9 cellular contexts compared by ENCODE assay signal in genomic region chr20:32823737-32824588, GRCh38. TPM values are rescaled to one million over a fixed set of nuclear protein-coding genes. Genes with fewer than 3 reads are reported as not detected.
DNase-seq lines count a peak whose midpoint lies in the region; ATAC-seq and TF ChIP-seq lines count a peak whose summit lies in the region.
"Had no signal": no experiment of that assay in that cellular context is flagged by ENCODE, and none has a peak within 500 bp of the region (broad histone marks: within the 10 kb centered on the region; RNA-seq: fewer than 3 reads in every experiment).

No MANE protein-coding gene starts in this region.

- intact Hi-C loops in thyroid gland (cut with DNase I), result no loop called here

- H3K9me3 Mint-ChIP-seq in activated naive CD4-positive, alpha-beta T cell treated with anti-CD3 and anti-CD28 coated beads, Interleukin-2, amount 50 U/mL, for 24 hours, result no peaks in the 10 kb centered on the region

- peaks cover 64 to 71% of the 10 kb centered on the region in 2 donors for H3K4me1 ChIP-seq in thyroid gland

- H3K4me3 ChIP-seq in WERI-Rb-1 (ENCODE audit: low read depth, low read length) (peak overlapping the region; percentile 19), thyroid gland (replicated peaks in 1 of 3) (no peak overlapping the region)

- 76 to 83% methylated on average over 7 of the region's 7 CpGs for WGBS in thyroid gland, 2 donors

- TF ChIP-seq CTCF in WERI-Rb-1 (IDR thresholded peaks at IDR 0.05; ENCODE audit: low read depth, low read length) (no peak), thyroid gland (IDR thresholded peaks at IDR 0.05) (no peak)

- peaks cover 63% of the 10 kb centered on the region for H3K4me1 Mint-ChIP-seq in activated naive CD4-positive, alpha-beta T cell treated with anti-CD3 and anti-CD28 coated beads, Interleukin-2, amount 50 U/mL, for 24 hours

- TF ChIP-seq POLR2A in thyroid gland (IDR thresholded peaks at IDR 0.05), result no peak

- H3K27me3 Mint-ChIP-seq in activated naive CD4-positive, alpha-beta T cell treated with anti-CD3 and anti-CD28 coated beads, Interleukin-2, amount 50 U/mL, for 24 hours, result no peaks in the 10 kb centered on the region

- H3K27ac Mint-ChIP-seq in activated naive CD4-positive, alpha-beta T cell treated with anti-CD3 and anti-CD28 coated beads, Interleukin-2, amount 50 U/mL, for 24 hours, result peak overlapping the region; percentile 88

- H3K27me3 ChIP-seq in WERI-Rb-1 (ENCODE audit: insufficient read depth, low read depth, severe bottlenecking), result no peaks in the 10 kb centered on the region
- no peaks in the 10 kb centered on the region for H3K27me3 ChIP-seq in thyroid gland

- H3K27ac ChIP-seq in WERI-Rb-1 (peak overlapping the region; percentile 37), thyroid gland (peak overlapping the region; percentile 22 to 93 (median 78))

- peaks cover 9% of the 10 kb centered on the region for H3K36me3 Mint-ChIP-seq in activated naive CD4-positive, alpha-beta T cell treated with anti-CD3 and anti-CD28 coated beads, Interleukin-2, amount 50 U/mL, for 24 hours

- H3K9me3 ChIP-seq in WERI-Rb-1 (ENCODE audit: severe bottlenecking), result no peaks in the 10 kb centered on the region
- H3K9me3 ChIP-seq in thyroid gland, result no peaks in the 10 kb centered on the region

- ATAC-seq in HG03432 (IDR thresholded peaks at IDR 0.05; ENCODE audit: unreplicated experiment) (no peak), HG02885 (IDR thresholded peaks at IDR 0.05; ENCODE audit: poor library complexity, unreplicated experiment) (no peak), HG02798 (IDR thresholded peaks at IDR 0.05; ENCODE audit: poor library complexity, unreplicated experiment) (no peak)

- H3K4me3 Mint-ChIP-seq in activated naive CD4-positive, alpha-beta T cell treated with anti-CD3 and anti-CD28 coated beads, Interleukin-2, amount 50 U/mL, for 24 hours, result peak overlapping the region; percentile 11

- DNase-seq in activated naive CD4-positive, alpha-beta T cell (lab: John Stamatoyannopoulos, UW), result no peak
- DNase-seq in WERI-Rb-1, result no peak
- DNase-seq in glomerular visceral epithelial cell (ENCODE audit: extremely low spot score), result peak; percentile 28
- peak in 1 of 2 donors; percentile 41 for DNase-seq in thyroid gland

- H3K36me3 ChIP-seq in WERI-Rb-1 (peaks cover 34% of the 10 kb centered on the region), thyroid gland (peaks cover 6 to 13% of the 10 kb centered on the region in 2 donors)

RNA-seq across cellular contexts. Expression of gene MAPRE1, which starts 4.2 kb away (rescaled TPM):
- 100 to 1,000 TPM in 3 of 4 donors, 10 to 100 TPM in 1; 98.9 to 143 (median 110) TPM for total RNA-seq in thyroid gland

RNA-seq across cellular contexts. Expression of gene EFCAB8, which starts 34.8 kb away (rescaled TPM):
- 1 to 10 TPM in 1 of 4 donors, under 1 TPM in 1, not detected in 2; 0.27 to 2.3 TPM for total RNA-seq in thyroid gland
- total RNA-seq: glomerular endothelial cell had no signal
